In genomic region chr12:44225128-44225527, GRCh38 we compare ENCODE assay signal across 30 cellular contexts.
"Had no signal": no experiment of that assay in that cellular context is flagged by ENCODE, and none has a peak within 500 bp of the region (broad histone marks: within the 10 kb centered on the region; RNA-seq: fewer than 3 reads in every experiment).

No MANE protein-coding gene starts in this region.

- DNase-seq: activated CD4-positive, alpha-beta memory T cell treated with anti-CD3 and anti-CD28 coated beads for 36 hours; activated CD4-positive, alpha-beta T cell treated with anti-CD3 and anti-CD28 coated beads, Interleukin-2, amount 10 ng/mL, durations not matched to agents 7 days and 5 days; activated CD4-positive, CD25-positive, alpha-beta regulatory T cell; activated CD8-positive, alpha-beta memory T cell treated with anti-CD3 and anti-CD28 coated beads for 24 hours; activated effector memory CD4-positive, alpha-beta T cell treated with anti-CD3 and anti-CD28 coated beads, Interleukin-2, amount 50 U/mL, for 16 hours; activated naive CD4-positive, alpha-beta T cell treated with Interleukin-2 at 50 U/mL for 16 hours; activated naive CD8-positive, alpha-beta T cell treated with anti-CD3 and anti-CD28 coated beads, Interleukin-2, amount 50 U/mL, for 24 hours; activated T-cell treated with anti-CD3 and anti-CD28 coated beads, Interleukin-2, amount 50 U/mL, for 4 hours; amygdala; brain microvascular endothelial cell; cerebellar nuclear complex; Karpas-422; MM.1S; NCI-H1105; NCI-H1436; NCI-H1694 treated with DMSO at 0.1 percent for 48 hours; NCI-H2029 treated with DMSO at 0.1 percent for 48 hours; NCI-H510A; NCI-H526 treated with DMSO at 0.1 percent for 48 hours; NCI-H82; OCI-M1; RPMI8226; SK-N-SH; T-helper 1 cell had no signal

- H3K9me3 ChIP-seq: SK-N-SH had no signal

- H3K27ac ChIP-seq: brain microvascular endothelial cell, cardiac muscle cell, VCaP had no signal

- FAIRE-seq: astrocyte had no signal

- H3K4me3 ChIP-seq: cardiac muscle cell had no signal

- H3K9ac ChIP-seq: SK-N-SH had no signal

- ATAC-seq: activated naive CD4-positive, alpha-beta T cell treated with anti-CD3 and anti-CD28 coated beads, Interleukin-2, amount 50 U/mL, for 72 hours; activated naive CD8-positive, alpha-beta T cell treated with anti-CD3 and anti-CD28 coated beads, Interleukin-2, amount 50 U/mL, for 24 hours; activated T-cell treated with anti-CD3 and anti-CD28 coated beads, Interleukin-2, amount 50 U/mL, for 4 hours; Panc1; Right ventricle myocardium inferior had no signal

- H3K27me3 ChIP-seq: brain microvascular endothelial cell, cardiac muscle cell had no signal

- H3K36me3 ChIP-seq: brain microvascular endothelial cell, cardiac muscle cell had no signal
